Comparison of ENCODE assay signal across 19 cellular contexts in genomic region chr6:10278786-10279185, GRCh38.
"Had no signal": no experiment of that assay in that cellular context is flagged by ENCODE, and none has a peak within 500 bp of the region (broad histone marks: within the 10 kb centered on the region; RNA-seq: fewer than 3 reads in every experiment).

No MANE protein-coding gene starts in this region.

- H3K27ac ChIP-seq: cardiac muscle cell, hepatocyte, skin epidermis, WERI-Rb-1 had no signal

- H3K36me3 Mint-ChIP-seq: activated naive CD4-positive, alpha-beta T cell treated with anti-CD3 and anti-CD28 coated beads, Interleukin-2, amount 50 U/mL, for 24 hours; mesothelial cell of epicardium; type B pancreatic cell had no signal

- H2AFZ ChIP-seq: hepatocyte had no signal

- H3K4me3 ChIP-seq: cardiac muscle cell, hepatocyte, lung, skin epidermis had no signal

- H3K27me3 ChIP-seq: cardiac muscle cell, hepatocyte had no signal

- H3K9me3 Mint-ChIP-seq: stimulated activated naive CD8-positive, alpha-beta T cell treated with anti-CD3 and anti-CD28 coated beads, Interleukin-15, Interleukin-2, amounts not matched to agents 100 ng/mL and 50 ng/mL, for 24 hours; type B pancreatic cell had no signal

- H3K27ac Mint-ChIP-seq: activated naive CD4-positive, alpha-beta T cell treated with anti-CD3 and anti-CD28 coated beads, Interleukin-2, amount 50 U/mL, for 24 hours; mesothelial cell of epicardium; nephron progenitor cell; progenitor cell of endocrine pancreas; stimulated activated naive CD8-positive, alpha-beta T cell treated with anti-CD3 and anti-CD28 coated beads, Interleukin-15, Interleukin-2, amounts not matched to agents 100 ng/mL and 50 ng/mL, for 24 hours; type B pancreatic cell had no signal

- DNase-seq: activated CD4-positive, alpha-beta T cell treated with anti-CD3 and anti-CD28 coated beads for 1 hour; activated CD8-positive, alpha-beta memory T cell treated with anti-CD3 and anti-CD28 coated beads for 24 hours; activated gamma-delta T cell; foreskin fibroblast; nephron progenitor cell; occipital lobe; right cardiac atrium; stimulated activated CD4-positive, alpha-beta T cell treated with anti-CD3 and anti-CD28 coated beads, Interleukin-2, amount 100 ng/mL, for 48 hours; T-helper 2 cell; WERI-Rb-1 had no signal

- H3K79me2 ChIP-seq: hepatocyte had no signal

- H3K36me3 ChIP-seq: cardiac muscle cell, WERI-Rb-1 had no signal

- H3K4me1 Mint-ChIP-seq: activated naive CD4-positive, alpha-beta T cell treated with anti-CD3 and anti-CD28 coated beads, Interleukin-2, amount 50 U/mL, for 24 hours had no signal

- H3K4me3 Mint-ChIP-seq: activated naive CD4-positive, alpha-beta T cell treated with anti-CD3 and anti-CD28 coated beads, Interleukin-2, amount 50 U/mL, for 24 hours; mesothelial cell of epicardium; nephron progenitor cell; stimulated activated naive CD8-positive, alpha-beta T cell treated with anti-CD3 and anti-CD28 coated beads, Interleukin-15, Interleukin-2, amounts not matched to agents 100 ng/mL and 50 ng/mL, for 24 hours; type B pancreatic cell had no signal

- H3K4me2 ChIP-seq: hepatocyte had no signal

- H3K27me3 Mint-ChIP-seq: progenitor cell of endocrine pancreas; stimulated activated naive CD8-positive, alpha-beta T cell treated with anti-CD3 and anti-CD28 coated beads, Interleukin-15, Interleukin-2, amounts not matched to agents 100 ng/mL and 50 ng/mL, for 24 hours; type B pancreatic cell had no signal
